Comparison of ENCODE assay signal across 1 cellular context in genomic region chr10:30750971-30751677, GRCh38.
TF ChIP-seq lines count a peak whose summit lies in the region.

No MANE protein-coding gene starts in this region.

TF ChIP-seq in GM12878, 131 proteins besides CTCF, POLR2A, EP300 and RAD21 (continued from another document and continues in another):
- TF ChIP-seq, protein P1, sequence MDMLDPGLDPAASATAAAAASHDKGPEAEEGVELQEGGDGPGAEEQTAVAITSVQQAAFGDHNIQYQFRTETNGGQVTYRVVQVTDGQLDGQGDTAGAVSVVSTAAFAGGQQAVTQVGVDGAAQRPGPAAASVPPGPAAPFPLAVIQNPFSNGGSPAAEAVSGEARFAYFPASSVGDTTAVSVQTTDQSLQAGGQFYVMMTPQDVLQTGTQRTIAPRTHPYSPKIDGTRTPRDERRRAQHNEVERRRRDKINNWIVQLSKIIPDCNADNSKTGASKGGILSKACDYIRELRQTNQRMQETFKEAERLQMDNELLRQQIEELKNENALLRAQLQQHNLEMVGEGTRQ (IDR thresholded peaks at IDR 0.05; ENCODE audit: borderline replicate concordance, low read depth, low read length) = no peak
- TF ChIP-seq JUND (IDR thresholded peaks at IDR 0.05; ENCODE audit: low read depth, low read length) (no peak), MLLT1 (IDR thresholded peaks at IDR 0.05) (no peak), FOS (IDR thresholded peaks at IDR 0.05; ENCODE audit: borderline replicate concordance, extremely low read depth, insufficient read length) (no peak), CBFB (IDR thresholded peaks at IDR 0.05; ENCODE audit: low read depth) (no peak), YY1 (IDR thresholded peaks at IDR 0.05; ENCODE audit: low read depth, low read length) (no peak), EGR1 (IDR thresholded peaks at IDR 0.05; ENCODE audit: borderline replicate concordance in 1 of 2, low read depth in 2 of 2, low read length in 2 of 2) (no peak), EED (IDR thresholded peaks at IDR 0.05; ENCODE audit: low read depth) (peak; percentile 70), ATF2 (IDR thresholded peaks at IDR 0.05; ENCODE audit: low read length) (peak; percentile 76), ZNF24 (IDR thresholded peaks at IDR 0.05) (no peak), ZNF622 (IDR thresholded peaks at IDR 0.05) (no peak), SMAD5 (IDR thresholded peaks at IDR 0.05; ENCODE audit: low read depth) (no peak), ZNF217 (IDR thresholded peaks at IDR 0.05) (no peak), MEF2A (IDR thresholded peaks at IDR 0.05; ENCODE audit: insufficient read depth, low read depth, low read length) (peak; percentile 67), CEBPZ (IDR thresholded peaks at IDR 0.05; ENCODE audit: low read depth, low read length) (no peak), LARP7 (IDR thresholded peaks at IDR 0.05) (0 out of 2 replicates have a peak, but pooled peaks have one; percentile 14), POLR2AphosphoS2 (IDR thresholded peaks at IDR 0.05; ENCODE audit: low read depth, low read length) (no peak), RCOR1 (conservative IDR thresholded peaks at IDR 0.05; ENCODE audit: low read depth, low read length) (no peak), KLF5 (IDR thresholded peaks at IDR 0.05; ENCODE audit: partially characterized antibody) (no peak), SPI1 (IDR thresholded peaks at IDR 0.05; ENCODE audit: borderline replicate concordance, insufficient read depth, low read depth, low read length) (no peak), NR2F1 (conservative IDR thresholded peaks at IDR 0.05) (no peak), SRF (IDR thresholded peaks at IDR 0.05; ENCODE audit: low read depth in 2 of 2, low read length in 2 of 2) (no peak), NFYA (IDR thresholded peaks at IDR 0.05; ENCODE audit: borderline replicate concordance, low read depth, low read length) (no peak), IRF4 (IDR thresholded peaks at IDR 0.05; ENCODE audit: low read depth, low read length) (0 out of 2 replicates have a peak, but pooled peaks have one; percentile 13), E2F4 (IDR thresholded peaks at IDR 0.05; ENCODE audit: low read depth, low read length) (no peak), IRF3 (IDR thresholded peaks at IDR 0.05) (no peak), ZNF384 (IDR thresholded peaks at IDR 0.05; ENCODE audit: borderline replicate concordance, low read depth, low read length) (no peak), IKZF2 (IDR thresholded peaks at IDR 0.05) (peak; percentile 46 to 54; a peak in 3 of 4 replicates), ZZZ3 (IDR thresholded peaks at IDR 0.05; ENCODE audit: control insufficient read depth, insufficient read length, low read depth) (no peak), E4F1 (IDR thresholded peaks at IDR 0.05; ENCODE audit: borderline replicate concordance, partially characterized antibody) (no peak), CHD2 (IDR thresholded peaks at IDR 0.05; ENCODE audit: borderline replicate concordance, low read depth, low read length) (no peak), FOXM1 (IDR thresholded peaks at IDR 0.05; ENCODE audit: low read depth, low read length) (peak; percentile 69; the same call in 1 of the 2 replicates), ZNF274 (IDR thresholded peaks at IDR 0.05; ENCODE audit: insufficient read depth, insufficient read length) (no peak), BHLHE40 (IDR thresholded peaks at IDR 0.05; ENCODE audit: borderline replicate concordance in 1 of 2, low read depth in 2 of 2, low read length in 1 of 2) (no peak), PAX5 (IDR thresholded peaks at IDR 0.05; ENCODE audit: borderline replicate concordance, low read depth, low read length) (peak; percentile 30; the same call in 1 of the 2 replicates), PAX8 (IDR thresholded peaks at IDR 0.05) (no peak), HDAC2 (IDR thresholded peaks at IDR 0.05) (no peak)
- TF ChIP-seq, protein P2, sequence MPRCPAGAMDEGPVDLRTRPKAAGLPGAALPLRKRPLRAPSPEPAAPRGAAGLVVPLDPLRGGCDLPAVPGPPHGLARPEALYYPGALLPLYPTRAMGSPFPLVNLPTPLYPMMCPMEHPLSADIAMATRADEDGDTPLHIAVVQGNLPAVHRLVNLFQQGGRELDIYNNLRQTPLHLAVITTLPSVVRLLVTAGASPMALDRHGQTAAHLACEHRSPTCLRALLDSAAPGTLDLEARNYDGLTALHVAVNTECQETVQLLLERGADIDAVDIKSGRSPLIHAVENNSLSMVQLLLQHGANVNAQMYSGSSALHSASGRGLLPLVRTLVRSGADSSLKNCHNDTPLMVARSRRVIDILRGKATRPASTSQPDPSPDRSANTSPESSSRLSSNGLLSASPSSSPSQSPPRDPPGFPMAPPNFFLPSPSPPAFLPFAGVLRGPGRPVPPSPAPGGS (IDR thresholded peaks at IDR 0.05; ENCODE audit: borderline replicate concordance, insufficient read depth, low read depth, low read length, poor library complexity, severe bottlenecking) = peak; percentile 32
- TF ChIP-seq, protein P3, sequence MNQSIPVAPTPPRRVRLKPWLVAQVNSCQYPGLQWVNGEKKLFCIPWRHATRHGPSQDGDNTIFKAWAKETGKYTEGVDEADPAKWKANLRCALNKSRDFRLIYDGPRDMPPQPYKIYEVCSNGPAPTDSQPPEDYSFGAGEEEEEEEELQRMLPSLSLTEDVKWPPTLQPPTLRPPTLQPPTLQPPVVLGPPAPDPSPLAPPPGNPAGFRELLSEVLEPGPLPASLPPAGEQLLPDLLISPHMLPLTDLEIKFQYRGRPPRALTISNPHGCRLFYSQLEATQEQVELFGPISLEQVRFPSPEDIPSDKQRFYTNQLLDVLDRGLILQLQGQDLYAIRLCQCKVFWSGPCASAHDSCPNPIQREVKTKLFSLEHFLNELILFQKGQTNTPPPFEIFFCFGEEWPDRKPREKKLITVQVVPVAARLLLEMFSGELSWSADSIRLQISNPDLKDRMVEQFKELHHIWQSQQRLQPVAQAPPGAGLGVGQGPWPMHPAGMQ (IDR thresholded peaks at IDR 0.05; ENCODE audit: borderline replicate concordance) = no peak
- TF ChIP-seq, protein P4, sequence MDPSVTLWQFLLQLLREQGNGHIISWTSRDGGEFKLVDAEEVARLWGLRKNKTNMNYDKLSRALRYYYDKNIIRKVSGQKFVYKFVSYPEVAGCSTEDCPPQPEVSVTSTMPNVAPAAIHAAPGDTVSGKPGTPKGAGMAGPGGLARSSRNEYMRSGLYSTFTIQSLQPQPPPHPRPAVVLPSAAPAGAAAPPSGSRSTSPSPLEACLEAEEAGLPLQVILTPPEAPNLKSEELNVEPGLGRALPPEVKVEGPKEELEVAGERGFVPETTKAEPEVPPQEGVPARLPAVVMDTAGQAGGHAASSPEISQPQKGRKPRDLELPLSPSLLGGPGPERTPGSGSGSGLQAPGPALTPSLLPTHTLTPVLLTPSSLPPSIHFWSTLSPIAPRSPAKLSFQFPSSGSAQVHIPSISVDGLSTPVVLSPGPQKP (IDR thresholded peaks at IDR 0.05; ENCODE audit: low read depth, low read length) = no peak
- TF ChIP-seq, protein P5, sequence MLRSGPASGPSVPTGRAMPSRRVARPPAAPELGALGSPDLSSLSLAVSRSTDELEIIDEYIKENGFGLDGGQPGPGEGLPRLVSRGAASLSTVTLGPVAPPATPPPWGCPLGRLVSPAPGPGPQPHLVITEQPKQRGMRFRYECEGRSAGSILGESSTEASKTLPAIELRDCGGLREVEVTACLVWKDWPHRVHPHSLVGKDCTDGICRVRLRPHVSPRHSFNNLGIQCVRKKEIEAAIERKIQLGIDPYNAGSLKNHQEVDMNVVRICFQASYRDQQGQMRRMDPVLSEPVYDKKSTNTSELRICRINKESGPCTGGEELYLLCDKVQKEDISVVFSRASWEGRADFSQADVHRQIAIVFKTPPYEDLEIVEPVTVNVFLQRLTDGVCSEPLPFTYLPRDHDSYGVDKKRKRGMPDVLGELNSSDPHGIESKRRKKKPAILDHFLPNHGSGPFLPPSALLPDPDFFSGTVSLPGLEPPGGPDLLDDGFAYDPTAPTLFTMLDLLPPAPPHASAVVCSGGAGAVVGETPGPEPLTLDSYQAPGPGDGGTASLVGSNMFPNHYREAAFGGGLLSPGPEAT (IDR thresholded peaks at IDR 0.05; ENCODE audit: low read depth) = 0 out of 2 replicates have a peak, but pooled peaks have one; percentile 20
